Comparison of ENCODE assay signal across 25 cellular contexts in the genomic region with DNA sequence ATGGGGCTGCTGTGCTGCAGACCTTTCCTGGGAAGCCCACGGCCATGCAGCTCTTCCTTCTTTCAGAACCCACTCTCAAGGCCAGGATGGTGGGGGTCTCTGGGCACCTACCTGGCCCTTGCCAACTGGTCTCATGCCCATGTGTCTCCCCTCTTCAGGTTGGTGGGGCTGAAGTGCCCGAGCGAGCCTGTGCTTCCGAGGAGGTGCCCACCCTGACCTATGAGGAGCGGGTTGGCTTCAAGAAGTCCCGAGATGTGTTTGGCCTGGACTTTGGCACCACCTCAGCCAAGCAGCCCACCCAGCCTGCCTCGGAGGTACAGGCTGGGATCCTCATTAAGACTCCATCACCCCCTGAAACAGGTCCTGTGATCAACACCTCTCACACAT. TPM values are rescaled to one million over a fixed set of nuclear protein-coding genes. Genes with fewer than 3 reads are reported as not detected.
"Had no signal": no experiment of that assay in that cellular context is flagged by ENCODE, and none has a peak within 500 bp of the region (broad histone marks: within the 10 kb centered on the region; RNA-seq: fewer than 3 reads in every experiment).

No MANE protein-coding gene starts in this region.

- H3K4me3 ChIP-seq: stomach, suprapubic skin, testis, thoracic aorta, thyroid gland, tibial artery, tibial nerve, transverse colon, upper lobe of left lung, upper lobe of right lung, uterus, vagina had no signal

- H3K4me1 ChIP-seq: stomach, suprapubic skin, thyroid gland, tibial artery, tibial nerve, transverse colon, upper lobe of left lung, upper lobe of right lung, uterus, vagina had no signal

- H3K36me3 ChIP-seq: uterus had no signal

- H3K27ac ChIP-seq: stomach, suprapubic skin, thoracic aorta, thyroid gland, tibial artery, tibial nerve, transverse colon, upper lobe of left lung, upper lobe of right lung, uterus, vagina had no signal

- H3K27me3 ChIP-seq: stomach, suprapubic skin, testis, thyroid gland, tibial artery, tibial nerve, transverse colon, upper lobe of left lung, upper lobe of right lung, uterus, vagina had no signal

- H3K9me3 ChIP-seq: stomach, suprapubic skin, testis, thoracic aorta, thyroid gland, tibial artery, tibial nerve, transverse colon, upper lobe of left lung, upper lobe of right lung, uterus, vagina had no signal

- ATAC-seq: stimulated activated effector memory CD8-positive, alpha-beta T cell treated with anti-CD3 and anti-CD28 coated beads, Interleukin-12 subunit alpha, Interleukin-12 subunit beta, amount 100 ng/mL, for 72 hours; stimulated activated memory B cell treated with anti-CD40 and anti-IgM and Interleukin-4, amounts not matched to agents 10 μg/mL and 1 μg/mL and 100 μg/mL, for 72 hours; stimulated activated naive B cell treated with anti-CD40 and anti-IgM and Interleukin-4, amounts not matched to agents 10 μg/mL and 1 μg/mL and 100 μg/mL, for 72 hours; stimulated activated naive CD8-positive, alpha-beta T cell treated with anti-CD3 and anti-CD28 coated beads, Interleukin-15, Interleukin-2, amounts not matched to agents 100 U/mL and 50 U/mL, for 24 hours; upper lobe of right lung had no signal

- DNase-seq: stimulated activated CD4-positive, alpha-beta T cell treated with anti-CD3 and anti-CD28 coated beads, Interleukin-2, amount 100 ng/mL, for 48 hours; stimulated activated CD4-positive, alpha-beta T cell treated with anti-CD3 and anti-CD28 coated beads, Interleukin-4, amount 100 ng/mL, for 1 hour; stimulated activated CD4-positive, alpha-beta T cell treated with anti-CD3 and anti-CD28 coated beads, Interleukin-4, amount 100 ng/mL, for 24 hours; stimulated activated CD4-positive, alpha-beta T cell treated with anti-CD3 and anti-CD28 coated beads, Interleukin-4, amount 100 ng/mL, for 4 hours; stimulated activated CD8-positive, alpha-beta memory T cell treated with anti-CD3 and anti-CD28 coated beads, Interleukin-4, amount 100 ng/mL, for 48 hours; stimulated activated naive B cell treated with anti-CD40 and anti-IgM and Interleukin-4, amounts not matched to agents 10 μg/mL and 1 μg/mL and 100 μg/mL, for 72 hours; stimulated activated naive CD4-positive, alpha-beta T cell; stimulated activated naive CD4-positive, alpha-beta T cell treated with Interleukin-2 at 50 U/mL for 16 hours; stimulated activated naive CD8-positive, alpha-beta T cell treated with anti-CD3 and anti-CD28 coated beads, Interleukin-15, amount 100 ng/mL, for 72 hours; stimulated activated naive CD8-positive, alpha-beta T cell treated with anti-CD3 and anti-CD28 coated beads, Interleukin-15, Interleukin-2, amounts not matched to agents 100 U/mL and 50 U/mL, for 24 hours; stomach; testis; thyroid gland; tibial artery; transverse colon; trophoblast cell; upper lobe of right lung; uterus had no signal

RNA-seq across cellular contexts. Expression of a gene that starts 25.0 kb away (rescaled TPM):
- total RNA-seq: vagina had no signal
